24 cellular contexts compared by ENCODE assay signal in genomic region chr20:46078954-46079353, GRCh38. TPM values are rescaled to one million over a fixed set of nuclear protein-coding genes. Genes with fewer than 3 reads are reported as not detected.
DNase-seq lines count a peak whose midpoint lies in the region; ATAC-seq, FAIRE-seq and TF ChIP-seq lines count a peak whose summit lies in the region.
"Had no signal": no experiment of that assay in that cellular context is flagged by ENCODE, and none has a peak within 500 bp of the region (broad histone marks: within the 10 kb centered on the region; RNA-seq: fewer than 3 reads in every experiment).

No MANE protein-coding gene starts in this region.

- TF ChIP-seq POLR2A in HepG2 (IDR thresholded peaks at IDR 0.05; ENCODE audit: insufficient read depth in 1 of 2, low read depth in 2 of 2, low read length in 2 of 2) (no peak), right lobe of liver (IDR thresholded peaks at IDR 0.05) (no peak), esophagus muscularis mucosa (IDR thresholded peaks at IDR 0.05; ENCODE audit: low read depth) (no peak)

- H3K9me3 ChIP-seq in HepG2 (ENCODE audit: low read length) (no peaks in the 10 kb centered on the region), right lobe of liver (no peaks in the 10 kb centered on the region), esophagus muscularis mucosa (no peaks in the 10 kb centered on the region), neural progenitor cell (ENCODE audit: low read depth) (no peaks in the 10 kb centered on the region), GM23248 (ENCODE audit: low read depth) (no peaks in the 10 kb centered on the region)

- no peaks in the 10 kb centered on the region for H3K9me3 Mint-ChIP-seq in neural progenitor cell
- H3K9me3 Mint-ChIP-seq: CD8-positive, alpha-beta T cell had no signal

- no peak for TF ChIP-seq EP300 in HepG2 (IDR thresholded peaks at IDR 0.05; ENCODE audit: low read depth in 2 of 2, low read length in 2 of 2)
- TF ChIP-seq EP300 in HepG2 (CRISPR knock-in tag; IDR thresholded peaks at IDR 0.05; ENCODE audit: borderline replicate concordance): no peak
- TF ChIP-seq EP300 in esophagus muscularis mucosa (IDR thresholded peaks at IDR 0.05): no peak

- no peak for TF ChIP-seq RAD21 in HepG2 (CRISPR knock-in tag; IDR thresholded peaks at IDR 0.05)

- H3K4me2 ChIP-seq in HepG2 (ENCODE audit: low read depth, low read length) (no peak overlapping the region), neural progenitor cell (no peak overlapping the region), GM23248 (ENCODE audit: unreplicated experiment) (no peak overlapping the region)

- intact Hi-C loops in HepG2 (cut with micrococcal nuclease; ENCODE audit: unreplicated experiment): no loop called here
- intact Hi-C loops in right lobe of liver (cut with DNase I): loop anchor here in 1 of 2 donors (10.0 kb wide), 1 partner anchor 54 kb away; the partner anchor contains the start of gene SLC12A5
- intact Hi-C loops in esophagus muscularis mucosa (cut with DNase I): no loop called here

- DNase-seq in HepG2 (ENCODE audit: low spot score) (no peak), right lobe of liver (no peak), esophagus muscularis mucosa (ENCODE audit: extremely low spot score) (peak; percentile 45), neural progenitor cell (ENCODE audit: low spot score) (peak; percentile 6), NK-92 (lab: John Stamatoyannopoulos, UW; ENCODE audit: unreplicated experiment) (no peak), GM23248 (no peak)
- DNase-seq: Calu3; CD8-positive, alpha-beta T cell; DMS53; GDM1; KG1; NCI-H1092 treated with DMSO at 0.1 percent for 48 hours; NCI-H1436 treated with DMSO at 0.1 percent for 48 hours; NCI-H1930; NCI-H2227 treated with DMSO at 0.1 percent for 48 hours; NCI-H510A treated with DMSO at 0.1 percent for 48 hours; NCI-H748 treated with DMSO at 0.1 percent for 48 hours; NK-92 treated with Interleukin-12 subunit alpha and Interleukin-12 subunit beta, amount 100 ng/mL, for 24 hours had no signal

- H3K27me3 ChIP-seq in HepG2 (ENCODE audit: control insufficient read depth in 1 of 2, insufficient read depth in 2 of 2, low read length in 2 of 2) (no peaks in the 10 kb centered on the region), right lobe of liver (no peaks in the 10 kb centered on the region), esophagus muscularis mucosa (no peaks in the 10 kb centered on the region), neural progenitor cell (no peaks in the 10 kb centered on the region), GM23248 (replicated peaks; ENCODE audit: insufficient read depth) (no peaks in the 10 kb centered on the region)

- peaks cover 31% of the 10 kb centered on the region for H4K20me1 ChIP-seq in HepG2 (ENCODE audit: insufficient read depth, low read length)
- peaks cover 100% of the 10 kb centered on the region for H4K20me1 ChIP-seq in neural progenitor cell (ENCODE audit: low read depth)
- peaks cover 31% of the 10 kb centered on the region for H4K20me1 ChIP-seq in GM23248 (ENCODE audit: insufficient read depth)

- ATAC-seq in HepG2 (0 out of 3 replicates have a peak, but pooled peaks have one; percentile 24), right lobe of liver (no peak), GM21528 (IDR thresholded peaks at IDR 0.05; ENCODE audit: low FRiP score, unreplicated experiment) (no peak), GM18867 (IDR thresholded peaks at IDR 0.05; ENCODE audit: unreplicated experiment) (no peak)
- ATAC-seq: CD8-positive, alpha-beta T cell; Panc1 had no signal

- no peaks in the 10 kb centered on the region for H3K9me2 ChIP-seq in GM23248 (ENCODE audit: insufficient read depth)

- H3K36me3 ChIP-seq in HepG2 (replicated peaks in 1 of 2; ENCODE audit: control insufficient read depth in 1 of 2, insufficient read depth in 2 of 2, low read length in 2 of 2) (peaks cover 14 to 48% of the 10 kb centered on the region in 2 experiments), right lobe of liver (peaks cover 0 to 19% (median 4%) of the 10 kb centered on the region in 4 donors), esophagus muscularis mucosa (peaks cover 6 to 52% (median 40%) of the 10 kb centered on the region in 4 donors), neural progenitor cell (no peaks in the 10 kb centered on the region), GM23248 (ENCODE audit: low read depth) (peaks cover 13% of the 10 kb centered on the region; the same call in 1 of the 2 replicates)

- no peak overlapping the region for H3K9ac ChIP-seq in HepG2 (ENCODE audit: insufficient read depth, low read depth, low read length)
- H3K9ac ChIP-seq in neural progenitor cell: no peak overlapping the region
- no peak overlapping the region for H3K9ac ChIP-seq in GM23248

- TF ChIP-seq CTCF in HepG2 (CRISPR knock-in tag; IDR thresholded peaks at IDR 0.05): no peak
- TF ChIP-seq CTCF in right lobe of liver (IDR thresholded peaks at IDR 0.05): no peak
- no peak for TF ChIP-seq CTCF in esophagus muscularis mucosa (IDR thresholded peaks at IDR 0.05)
- no peak for TF ChIP-seq CTCF in neural progenitor cell (IDR thresholded peaks at IDR 0.05)

- peaks cover 12% of the 10 kb centered on the region for H3K4me1 Mint-ChIP-seq in neural progenitor cell

- peaks cover 27% of the 10 kb centered on the region for H3K36me3 Mint-ChIP-seq in neural progenitor cell

- H3K4me3 ChIP-seq in HepG2 (replicated peaks in 1 of 3; ENCODE audit: insufficient read depth in 1 of 3, low read depth in 2 of 3, low read length in 3 of 3) (no peak overlapping the region), right lobe of liver (no peak overlapping the region), esophagus muscularis mucosa (no peak overlapping the region), neural progenitor cell (no peak overlapping the region), GM23248 (no peak overlapping the region)

- H3K27ac Mint-ChIP-seq in neural progenitor cell: no peak overlapping the region
- H3K27ac Mint-ChIP-seq: CD8-positive, alpha-beta T cell had no signal

- H3F3A ChIP-seq in neural progenitor cell (ENCODE audit: low read depth) (peaks cover 7% of the 10 kb centered on the region), GM23248 (ENCODE audit: insufficient read depth) (no peaks in the 10 kb centered on the region)

- H3K27ac ChIP-seq in HepG2 (ENCODE audit: extremely low read length, insufficient read depth, low read length) (no peak overlapping the region), right lobe of liver (no peak overlapping the region), esophagus muscularis mucosa (replicated peaks in 1 of 4) (no peak overlapping the region), neural progenitor cell (no peak overlapping the region), GM23248 (no peak overlapping the region)
- H3K27ac ChIP-seq: 22Rv1 had no signal

- H3K4me1 ChIP-seq in HepG2 (ENCODE audit: insufficient read depth, low read length): no peaks in the 10 kb centered on the region
- peaks cover 0 to 9% (median 0%) of the 10 kb centered on the region in 4 donors for H3K4me1 ChIP-seq in right lobe of liver
- peaks cover 21 to 52% (median 49%) of the 10 kb centered on the region in 4 donors for H3K4me1 ChIP-seq in esophagus muscularis mucosa
- peaks cover 21% of the 10 kb centered on the region for H3K4me1 ChIP-seq in neural progenitor cell
- H3K4me1 ChIP-seq in GM23248 (ENCODE audit: insufficient read depth): no peaks in the 10 kb centered on the region

- no peak for FAIRE-seq in HepG2 (lab: Jason Lieb, UNC)
- FAIRE-seq: GM18507, H54 had no signal

- H2AFZ ChIP-seq in HepG2 (ENCODE audit: low read length) (no peak overlapping the region), neural progenitor cell (replicated peaks) (no peak overlapping the region), GM23248 (no peak overlapping the region)

- 87% methylated on average over 7 of the region's 7 CpGs for WGBS in HepG2 (ENCODE audit: low lambda C conversion rate)
- WGBS in right lobe of liver (ENCODE audit: insufficient coverage, low coverage, low lambda C conversion rate, missing lambda C conversion rate): 75% methylated on average over 5 of the region's 7 CpGs
- 78% methylated on average over 7 of the region's 7 CpGs for WGBS in esophagus muscularis mucosa
- WGBS in GM23248 (ENCODE audit: low coverage in 1 of 2, low lambda C conversion rate in 2 of 2, missing lambda C conversion rate in 2 of 2), 2 experiments: 60 to 72% methylated on average over 7 of the region's 7 CpGs

- CTCF ChIA-PET in HepG2 (lab: Yijun Ruan, JAX; ENCODE audit: low intra/inter-chr PET ratio, low total read pairs): no interaction called here

- H3K79me2 ChIP-seq in HepG2 (ENCODE audit: insufficient read depth, low read length) (peaks cover 64% of the 10 kb centered on the region), neural progenitor cell (ENCODE audit: low read depth) (peaks cover 88% of the 10 kb centered on the region), GM23248 (ENCODE audit: insufficient read depth) (peaks cover 97% of the 10 kb centered on the region)

- POLR2A ChIA-PET in HepG2 (lab: Yijun Ruan, JAX): no interaction called here

- BruUV-seq in HepG2 (replicated peaks; lab: Mats Ljungman, UMichigan): no TSS peak

- in situ Hi-C loops in HepG2 (cut with HindIII; ENCODE audit: extremely low pct_ligation_motif_present, low pct_unique_long_range_greater_than_20kb): no loop called here
- in situ Hi-C loops in GM23248 (cut with MboI): no loop called here

- peaks cover 3% of the 10 kb centered on the region for H3K27me3 Mint-ChIP-seq in neural progenitor cell (ENCODE audit: insufficient read depth, low read depth)

- H3K4me3 Mint-ChIP-seq in neural progenitor cell: no peak overlapping the region
- H3K4me3 Mint-ChIP-seq: CD8-positive, alpha-beta T cell had no signal

RNA-seq across cellular contexts. Expression of gene NCOA5, which starts 10.8 kb away (rescaled TPM):
- 28.4 and 37.7 TPM in 2 replicates for total RNA-seq in HepG2 (2016; rRNA removed; fragmentation: Illumina TruSeq; extraction: Trizol)
- 5.3 and 5.8 TPM in 2 replicates for total RNA-seq in HepG2 (2016; cell fraction: cytosol; rRNA removed; fragmentation: Illumina TruSeq; extraction: Trizol; ENCODE audit: low read depth)
- total RNA-seq in HepG2 (2016; cell fraction: insoluble cytoplasmic fraction; rRNA removed; fragmentation: Illumina TruSeq; extraction: Trizol): 27.1 and 29.5 TPM in 2 replicates
- 12.8 and 13.5 TPM in 2 replicates for total RNA-seq in HepG2 (2016; cell fraction: membrane; rRNA removed; fragmentation: Illumina TruSeq; extraction: Trizol)
- 18.5 and 23.8 TPM in 2 replicates for total RNA-seq in HepG2 (2016; cell fraction: nucleus; rRNA removed; fragmentation: Illumina TruSeq; extraction: Trizol)
- polyA plus RNA-seq in HepG2 (2011; rRNA removed): 16.5 and 17.5 TPM in 2 replicates
- polyA plus RNA-seq in HepG2 (2011; cell fraction: cytosol; rRNA removed): 11.8 and 14.3 TPM in 2 replicates
- polyA plus RNA-seq in HepG2 (2011; cell fraction: nucleus; rRNA removed): 22.9 and 23.8 TPM in 2 replicates
- 17.3 and 18.5 TPM in 2 replicates for polyA plus RNA-seq in HepG2 (2012)
- 3.4 and 3.9 TPM in 2 replicates for polyA plus RNA-seq in HepG2 (2016; cell fraction: cytosol; fragmentation: Illumina TruSeq; extraction: Trizol; ENCODE audit: low read depth)
- polyA plus RNA-seq in HepG2 (2016; cell fraction: insoluble cytoplasmic fraction; fragmentation: Illumina TruSeq; extraction: Trizol; ENCODE audit: low read depth): 39.8 and 50.1 TPM in 2 replicates
- 9.4 and 9.8 TPM in 2 replicates for polyA plus RNA-seq in HepG2 (2016; cell fraction: membrane; fragmentation: Illumina TruSeq; extraction: Trizol; ENCODE audit: low read depth)
- 57.0 and 60.2 TPM in 2 replicates for polyA plus RNA-seq in HepG2 (2016; cell fraction: nucleus; fragmentation: Illumina TruSeq; extraction: Trizol; ENCODE audit: insufficient read depth, low read depth)
- 16.8 and 41.9 TPM in 2 replicates for polyA minus RNA-seq in HepG2 (2011; rRNA and poly(A)+ RNA removed; ENCODE audit: low replicate concordance)
- polyA minus RNA-seq in HepG2 (2011; cell fraction: cytosol; rRNA and poly(A)+ RNA removed): 10.9 and 12.0 TPM in 2 replicates
- polyA minus RNA-seq in HepG2 (2011; cell fraction: nucleus; rRNA and poly(A)+ RNA removed): 17.4 TPM in 2 replicates
- 10 to 100 TPM in 1 of 6 experiments, 1 to 10 TPM in 5; 5.1 to 10.4 (median 8.8) TPM for total RNA-seq in right lobe of liver
- 10 to 100 TPM; 17.4 to 36.8 (median 29.9) TPM for total RNA-seq in esophagus muscularis mucosa
- 10.3 and 18.4 TPM in 2 replicates for total RNA-seq in neural progenitor cell (ENCODE audit: low replicate concordance)
- total RNA-seq in GM23248 (2014; rRNA removed; shearing (Covaris generic)): 15.9 and 20.4 TPM in 2 replicates
- 14.9 and 15.3 TPM in 2 replicates for polyA plus RNA-seq in GM23248 (2016; fragmentation: Nextera tagmentation; extraction: Ambion mirVana)

RNA-seq across cellular contexts. Expression of gene CD40, which starts 39.2 kb away (rescaled TPM):
- total RNA-seq in HepG2 (2016; rRNA removed; fragmentation: Illumina TruSeq; extraction: Trizol) (2.2 and 4.6 TPM in 2 replicates), right lobe of liver (10 to 100 TPM in 2 of 6 experiments, 1 to 10 TPM in 4; 8.8 to 11.7 (median 9.4) TPM), esophagus muscularis mucosa (10 to 100 TPM in 3 of 4 donors, 1 to 10 TPM in 1; 10.0 to 21.6 (median 16.9) TPM), neural progenitor cell (ENCODE audit: low replicate concordance) (11.0 and 14.0 TPM in 2 replicates)
- 1.6 and 2.0 TPM in 2 replicates for total RNA-seq in HepG2 (2016; cell fraction: cytosol; rRNA removed; fragmentation: Illumina TruSeq; extraction: Trizol; ENCODE audit: low read depth)
- total RNA-seq in HepG2 (2016; cell fraction: insoluble cytoplasmic fraction; rRNA removed; fragmentation: Illumina TruSeq; extraction: Trizol): 2.5 and 4.5 TPM in 2 replicates
- total RNA-seq in HepG2 (2016; cell fraction: membrane; rRNA removed; fragmentation: Illumina TruSeq; extraction: Trizol): 2.7 and 3.4 TPM in 2 replicates
- 4.5 and 5.3 TPM in 2 replicates for total RNA-seq in HepG2 (2016; cell fraction: nucleus; rRNA removed; fragmentation: Illumina TruSeq; extraction: Trizol)
- polyA plus RNA-seq in HepG2 (2011; rRNA removed) (13.4 TPM in 2 replicates), GM23248 (2016; fragmentation: Nextera tagmentation; extraction: Ambion mirVana) (2.8 and 3.4 TPM in 2 replicates)
- 10.3 and 14.5 TPM in 2 replicates for polyA plus RNA-seq in HepG2 (2011; cell fraction: cytosol; rRNA removed)
- polyA plus RNA-seq in HepG2 (2011; cell fraction: nucleus; rRNA removed): 11.5 and 13.3 TPM in 2 replicates
- polyA plus RNA-seq in HepG2 (2012): 5.5 and 6.2 TPM in 2 replicates
- 1.8 and 2.2 TPM in 2 replicates for polyA plus RNA-seq in HepG2 (2016; cell fraction: cytosol; fragmentation: Illumina TruSeq; extraction: Trizol; ENCODE audit: low read depth)
- 2.2 and 2.6 TPM in 2 replicates for polyA plus RNA-seq in HepG2 (2016; cell fraction: insoluble cytoplasmic fraction; fragmentation: Illumina TruSeq; extraction: Trizol; ENCODE audit: low read depth)
- 1.6 and 2.6 TPM in 2 replicates for polyA plus RNA-seq in HepG2 (2016; cell fraction: membrane; fragmentation: Illumina TruSeq; extraction: Trizol; ENCODE audit: low read depth)
- polyA plus RNA-seq in HepG2 (2016; cell fraction: nucleus; fragmentation: Illumina TruSeq; extraction: Trizol; ENCODE audit: insufficient read depth, low read depth): 7.9 and 9.2 TPM in 2 replicates
- 0.70 and 6.5 TPM in 2 replicates for polyA minus RNA-seq in HepG2 (2011; rRNA and poly(A)+ RNA removed; ENCODE audit: low replicate concordance)
- polyA minus RNA-seq in HepG2 (2011; cell fraction: cytosol; rRNA and poly(A)+ RNA removed): 3.3 and 4.0 TPM in 2 replicates
- 4.8 and 5.8 TPM in 2 replicates for polyA minus RNA-seq in HepG2 (2011; cell fraction: nucleus; rRNA and poly(A)+ RNA removed)
- total RNA-seq in GM23248 (2014; rRNA removed; shearing (Covaris generic)): 1.8 and 2.5 TPM in 2 replicates

RNA-seq across cellular contexts. Expression of gene SLC12A5, which starts 49.9 kb away (rescaled TPM):
- total RNA-seq in HepG2 (2016; rRNA removed; fragmentation: Illumina TruSeq; extraction: Trizol) (5.3 and 5.4 TPM in 2 replicates), right lobe of liver (under 1 TPM in 3 of 6 experiments, not detected in 3; 0.32 to 0.91 (median 0.64) TPM), esophagus muscularis mucosa (1 to 10 TPM in 1 of 4 donors, under 1 TPM in 1, not detected in 2; 0.99 to 1.2 TPM), neural progenitor cell (ENCODE audit: low replicate concordance) (0.37 and 0.77 TPM in 2 replicates)
- 2.8 and 4.0 TPM in 2 replicates for total RNA-seq in HepG2 (2016; cell fraction: cytosol; rRNA removed; fragmentation: Illumina TruSeq; extraction: Trizol; ENCODE audit: low read depth)
- 4.2 and 4.4 TPM in 2 replicates for total RNA-seq in HepG2 (2016; cell fraction: insoluble cytoplasmic fraction; rRNA removed; fragmentation: Illumina TruSeq; extraction: Trizol)
- total RNA-seq in HepG2 (2016; cell fraction: membrane; rRNA removed; fragmentation: Illumina TruSeq; extraction: Trizol): 3.5 and 4.1 TPM in 2 replicates
- total RNA-seq in HepG2 (2016; cell fraction: nucleus; rRNA removed; fragmentation: Illumina TruSeq; extraction: Trizol): 3.0 and 3.9 TPM in 2 replicates
- polyA plus RNA-seq in HepG2 (2011; rRNA removed) (4.3 and 5.6 TPM in 2 replicates), GM23248 (2016; fragmentation: Nextera tagmentation; extraction: Ambion mirVana) (0.55 and 0.58 TPM in 2 replicates)
- 4.5 and 6.3 TPM in 2 replicates for polyA plus RNA-seq in HepG2 (2011; cell fraction: cytosol; rRNA removed)
- polyA plus RNA-seq in HepG2 (2011; cell fraction: nucleus; rRNA removed): 6.0 and 6.2 TPM in 2 replicates
- polyA plus RNA-seq in HepG2 (2012): 12.9 and 15.9 TPM in 2 replicates
- 27.8 and 30.6 TPM in 2 replicates for polyA plus RNA-seq in HepG2 (2016; cell fraction: cytosol; fragmentation: Illumina TruSeq; extraction: Trizol; ENCODE audit: low read depth)
- 18.0 and 19.7 TPM in 2 replicates for polyA plus RNA-seq in HepG2 (2016; cell fraction: insoluble cytoplasmic fraction; fragmentation: Illumina TruSeq; extraction: Trizol; ENCODE audit: low read depth)
- polyA plus RNA-seq in HepG2 (2016; cell fraction: membrane; fragmentation: Illumina TruSeq; extraction: Trizol; ENCODE audit: low read depth): 33.5 and 42.8 TPM in 2 replicates
- polyA plus RNA-seq in HepG2 (2016; cell fraction: nucleus; fragmentation: Illumina TruSeq; extraction: Trizol; ENCODE audit: insufficient read depth, low read depth): 14.1 and 18.5 TPM in 2 replicates
- polyA minus RNA-seq in HepG2 (2011; rRNA and poly(A)+ RNA removed; ENCODE audit: low replicate concordance): 2.3 and 2.5 TPM in 2 replicates
- 1.7 and 1.8 TPM in 2 replicates for polyA minus RNA-seq in HepG2 (2011; cell fraction: cytosol; rRNA and poly(A)+ RNA removed)
- polyA minus RNA-seq in HepG2 (2011; cell fraction: nucleus; rRNA and poly(A)+ RNA removed): 3.5 and 3.7 TPM in 2 replicates
- not detected in 2 replicates for total RNA-seq in GM23248 (2014; rRNA removed; shearing (Covaris generic))

Comparison
In these comparisons a context has a peak if more than half of its experiments do, and no peak if none do; other contexts are left out.
1. DNase-seq: peak in esophagus muscularis mucosa (single experiment) and neural progenitor cell (single experiment); none in HepG2 (single experiment), right lobe of liver (0 of 3), NK-92 (single experiment) and GM23248 (single experiment).